ENCODE assay signal across 22 cellular contexts in the genomic region with DNA sequence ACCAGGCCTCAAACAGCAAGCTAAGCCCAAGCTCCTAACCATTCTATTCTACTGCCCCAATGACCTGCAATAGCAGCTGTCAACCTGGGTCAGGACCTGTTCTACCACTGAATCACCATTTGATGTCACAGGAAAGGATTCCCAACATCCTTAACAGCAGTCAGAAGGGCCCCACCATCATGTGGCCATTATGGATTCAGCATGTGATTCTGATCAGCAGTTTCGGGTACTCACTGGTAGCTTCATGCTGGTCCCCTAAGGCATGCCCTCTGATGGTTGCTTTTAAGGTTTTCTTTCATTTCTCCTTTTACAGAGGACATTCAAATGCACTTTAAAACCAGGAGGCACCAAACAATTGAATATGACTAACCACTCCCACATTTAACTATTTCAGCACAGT. TPM values are rescaled to one million over a fixed set of nuclear protein-coding genes. Genes with fewer than 3 reads are reported as not detected.
DNase-seq lines count a peak whose midpoint lies in the region; ATAC-seq and TF ChIP-seq lines count a peak whose summit lies in the region.
"Had no signal": no experiment of that assay in that cellular context is flagged by ENCODE, and none has a peak within 500 bp of the region (broad histone marks: within the 10 kb centered on the region; RNA-seq: fewer than 3 reads in every experiment).

No MANE protein-coding gene starts in this region.

- no peak for DNase-seq in activated T-cell treated with anti-CD3 and anti-CD28 coated beads, Interleukin-2, amount 50 U/mL, for 24 hours
- DNase-seq in activated T-cell treated with anti-CD3 and anti-CD28 coated beads for 4 hours (no peak), SK-MEL-5 (ENCODE audit: low read depth, low spot score) (peak; percentile 61), fibroblast of villous mesenchyme (ENCODE audit: low read depth) (peak; percentile 49), tibial artery (no peak), globus pallidus (ENCODE audit: low spot score) (no peak)
- DNase-seq: activated naive CD4-positive, alpha-beta T cell; effector memory CD4-positive, alpha-beta T cell; GOT3; naive thymus-derived CD8-positive, alpha-beta T cell; NCI-H146; NCI-H2171 treated with DMSO at 0.1 percent for 48 hours; NCI-H748 treated with DMSO at 0.1 percent for 48 hours; posterior cingulate gyrus; stimulated activated CD4-positive, alpha-beta T cell treated with anti-CD3 and anti-CD28 coated beads, Interleukin-2, amount 100 ng/mL, for 48 hours had no signal

- H3K27me3 Mint-ChIP-seq in activated T-cell treated with anti-CD3 and anti-CD28 coated beads, Interleukin-2, amount 50 U/mL, for 24 hours: no peaks in the 10 kb centered on the region
- H3K27me3 Mint-ChIP-seq: central memory CD8-positive, alpha-beta T cell; naive thymus-derived CD8-positive, alpha-beta T cell had no signal

- H3K4me1 ChIP-seq in tibial artery: peaks cover 6 to 56% (median 27%) of the 10 kb centered on the region in 4 donors

- in situ Hi-C loops in SK-MEL-5 (cut with HindIII; ENCODE audit: low pct_unique_long_range_greater_than_20kb, low sequenced_read_pairs): no loop called here

- peaks cover 5% of the 10 kb centered on the region for H3K9me3 Mint-ChIP-seq in activated T-cell treated with anti-CD3 and anti-CD28 coated beads, Interleukin-2, amount 50 U/mL, for 24 hours
- H3K9me3 Mint-ChIP-seq: central memory CD8-positive, alpha-beta T cell; naive thymus-derived CD8-positive, alpha-beta T cell had no signal

- H3K36me3 ChIP-seq in tibial artery: peaks cover 41 to 43% (median 42%) of the 10 kb centered on the region in 3 donors

- ATAC-seq in GM18519 (IDR thresholded peaks at IDR 0.05; ENCODE audit: low FRiP score, unreplicated experiment) (no peak), HG02884 (IDR thresholded peaks at IDR 0.05; ENCODE audit: unreplicated experiment) (no peak)
- ATAC-seq: naive thymus-derived CD8-positive, alpha-beta T cell; Right ventricle myocardium inferior had no signal

- intact Hi-C loops in tibial artery (cut with DNase I; ENCODE audit: low total_unique reads): no loop called here

- peaks cover 75% of the 10 kb centered on the region for H3K36me3 Mint-ChIP-seq in activated T-cell treated with anti-CD3 and anti-CD28 coated beads, Interleukin-2, amount 50 U/mL, for 24 hours (ENCODE audit: low read depth)

- no peak for TF ChIP-seq CTCF in fibroblast of villous mesenchyme (IDR thresholded peaks at IDR 0.05; ENCODE audit: insufficient read depth, low read depth, low read length)
- TF ChIP-seq CTCF in tibial artery (IDR thresholded peaks at IDR 0.05): no peak

- no peaks in the 10 kb centered on the region for H3K9me3 ChIP-seq in tibial artery
- H3K9me3 ChIP-seq: vagina had no signal

- H3K27ac Mint-ChIP-seq in activated T-cell treated with anti-CD3 and anti-CD28 coated beads, Interleukin-2, amount 50 U/mL, for 24 hours: peak overlapping the region; percentile 12
- H3K27ac Mint-ChIP-seq: naive thymus-derived CD8-positive, alpha-beta T cell had no signal

- H3K4me3 Mint-ChIP-seq in activated T-cell treated with anti-CD3 and anti-CD28 coated beads, Interleukin-2, amount 50 U/mL, for 24 hours: no peak overlapping the region
- H3K4me3 Mint-ChIP-seq: central memory CD8-positive, alpha-beta T cell; naive thymus-derived CD8-positive, alpha-beta T cell had no signal

- H3K4me1 Mint-ChIP-seq in activated T-cell treated with anti-CD3 and anti-CD28 coated beads, Interleukin-2, amount 50 U/mL, for 24 hours (ENCODE audit: low read depth): peaks cover 4% of the 10 kb centered on the region
- H3K4me1 Mint-ChIP-seq: central memory CD8-positive, alpha-beta T cell; naive thymus-derived CD8-positive, alpha-beta T cell had no signal

- no peaks in the 10 kb centered on the region for H3K27me3 ChIP-seq in tibial artery
- H3K27me3 ChIP-seq: BLaER1 treated with 17β-estradiol and CSF1 and Interleukin-3, amounts not matched to agents 10 nM and 100 nM; vagina had no signal

- no peak overlapping the region for H3K4me3 ChIP-seq in fibroblast of villous mesenchyme (ENCODE audit: low read depth, low read length)
- no peak overlapping the region for H3K4me3 ChIP-seq in tibial artery
- H3K4me3 ChIP-seq: BLaER1 treated with 17β-estradiol and CSF1 and Interleukin-3, amounts not matched to agents 10 nM and 100 nM; vagina had no signal

- H3K27ac ChIP-seq in tibial artery: peak overlapping the region; percentile 80 to 86
- H3K27ac ChIP-seq: vagina had no signal

RNA-seq across cellular contexts. Expression of a gene that starts 37.3 kb away (rescaled TPM):
- 32.5 and 33.0 TPM in 2 replicates for total RNA-seq in SK-MEL-5 (2014; rRNA removed; shearing (Covaris generic))
- 20.2 and 23.7 TPM in 2 replicates for polyA plus RNA-seq in SK-MEL-5 (2015; cell fraction: cytosol; rRNA removed)
- polyA plus RNA-seq in SK-MEL-5 (2015; cell fraction: nucleus; rRNA removed): 12.7 and 14.1 TPM in 2 replicates
- 0.64 and 1.3 TPM in 2 replicates for total RNA-seq in fibroblast of villous mesenchyme
- total RNA-seq: OCI-LY7 had no signal

Comparison
In these comparisons a context has a peak if more than half of its experiments do, and no peak if none do; other contexts are left out.
1. DNase-seq: peak in SK-MEL-5 (single experiment) and fibroblast of villous mesenchyme (single experiment); none in activated T-cell treated with anti-CD3 and anti-CD28 coated beads, Interleukin-2, amount 50 U/mL, for 24 hours (single experiment), activated T-cell treated with anti-CD3 and anti-CD28 coated beads for 4 hours (single experiment), tibial artery (0 of 2) and globus pallidus (single experiment).
2. RNA of a gene that starts 37.3 kb away (total RNA-seq): 32.5 to 33.0 TPM in SK-MEL-5; 0.64 to 1.3 TPM in fibroblast of villous mesenchyme; every median in the first group is over 10 times any median in the second.